ENCODE assay signal across 9 cellular contexts in the genomic region with DNA sequence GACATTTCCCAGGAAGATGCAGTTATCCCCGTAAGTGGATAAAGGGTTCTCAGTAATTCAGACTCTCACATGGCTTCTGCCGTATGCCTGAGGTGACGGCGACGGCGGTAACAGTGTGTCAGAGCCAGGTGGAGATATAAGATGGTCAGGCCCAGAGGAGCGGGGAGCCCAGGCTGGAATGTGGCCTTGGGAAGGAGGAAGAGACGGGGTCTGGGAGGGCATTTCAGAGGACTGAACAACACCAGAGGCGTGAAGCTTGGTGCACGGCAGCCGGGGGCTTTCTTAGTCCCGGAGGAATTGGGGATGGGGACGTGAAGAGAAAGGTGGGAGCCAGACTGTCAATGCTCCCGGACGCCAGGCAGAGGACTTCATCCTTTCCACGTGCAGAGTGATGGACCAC. TPM values are rescaled to one million over a fixed set of nuclear protein-coding genes. Genes with fewer than 3 reads are reported as not detected.
A peak's percentile ranks its signal among the peaks of the same experiment; 100 is the strongest.
DNase-seq lines count a peak whose midpoint lies in the region; ATAC-seq, FAIRE-seq and TF ChIP-seq lines count a peak whose summit lies in the region.
"Had no signal": no experiment of that assay in that cellular context is flagged by ENCODE, and none has a peak within 500 bp of the region (broad histone marks: within the 10 kb centered on the region; RNA-seq: fewer than 3 reads in every experiment).

No MANE protein-coding gene starts in this region.

- no peak for ATAC-seq in heart left ventricle
- ATAC-seq in Right ventricle myocardium superior (ENCODE audit: poor library complexity) = no peak
- ATAC-seq in K562 = no peak
- no peak for ATAC-seq in HG02885 (IDR thresholded peaks at IDR 0.05; ENCODE audit: poor library complexity, unreplicated experiment)
- no peak for ATAC-seq in HG02840 (IDR thresholded peaks at IDR 0.05; ENCODE audit: low FRiP score, unreplicated experiment)

- no peak for FAIRE-seq in K562 (lab: Jason Lieb, UNC)

- H2BK5ac ChIP-seq in mesendoderm (ENCODE audit: low read length) = no peak overlapping the region

- no peak overlapping the region for H2BK120ac ChIP-seq in mesendoderm (ENCODE audit: low read depth, low read length)

- no peak overlapping the region for H4K8ac ChIP-seq in mesendoderm (ENCODE audit: low read depth, low read length)

- H2AK5ac ChIP-seq in mesendoderm (ENCODE audit: low read length) = no peak overlapping the region

- H3K27ac ChIP-seq in heart left ventricle (peak overlapping the region in 8 of 12 donors; percentile 74 to 93 (median 84)), K562 (ENCODE audit: extremely low read depth, low read depth, low read length) (peak overlapping the region; percentile 79), mesendoderm (ENCODE audit: low read depth, low read length) (no peak overlapping the region), urinary bladder (ENCODE audit: low read depth) (no peak overlapping the region)

- POLR2A ChIA-PET in K562 (lab: Yijun Ruan, JAX) = interaction anchor here (0.6 to 1.7 kb wide), 5 partner anchors 20 to 198 kb away, joined by 3 to 7 read pairs (median 4); partner anchors contain the start of gene PEX10

- no peaks in the 10 kb centered on the region for H3K27me3 ChIP-seq in heart left ventricle
- no peaks in the 10 kb centered on the region for H3K27me3 ChIP-seq in K562 (ENCODE audit: control insufficient read depth in 2 of 2, insufficient read depth in 2 of 2, low read length in 2 of 2)
- H3K27me3 ChIP-seq in mesendoderm (ENCODE audit: insufficient read depth, low read length, poor library complexity) = no peaks in the 10 kb centered on the region

- H3K4ac ChIP-seq in mesendoderm (ENCODE audit: low read depth, low read length) = no peak overlapping the region

- no peak overlapping the region for H3K23ac ChIP-seq in mesendoderm (ENCODE audit: low read length)

- H4K5ac ChIP-seq in mesendoderm (ENCODE audit: low read length) = no peak overlapping the region

- no peak for TF ChIP-seq RAD21 in K562 (CRISPR knock-in tag; conservative IDR thresholded peaks at IDR 0.05 in 1 of 2, IDR thresholded peaks at IDR 0.05 in 1 of 2)

- H3K79me2 ChIP-seq in K562 (ENCODE audit: control insufficient read depth, insufficient read depth, low read length) = peaks cover 56% of the 10 kb centered on the region
- peaks cover 28% of the 10 kb centered on the region for H3K79me2 ChIP-seq in mesendoderm (ENCODE audit: control insufficient read depth, insufficient read depth, low read length)

- H4K20me1 ChIP-seq in K562 (replicated peaks; ENCODE audit: control insufficient read depth, insufficient read depth, low read length) = peaks cover 18% of the 10 kb centered on the region; the same call in 1 of the 2 replicates

- no TSS peak for BruUV-seq in K562 (replicated peaks; lab: Mats Ljungman, UMichigan)

- peaks cover 0 to 47% (median 30%) of the 10 kb centered on the region in 9 donors for H3K36me3 ChIP-seq in heart left ventricle
- peaks cover 58% of the 10 kb centered on the region for H3K36me3 ChIP-seq in K562 (ENCODE audit: control insufficient read depth, insufficient read depth, low read length)
- peaks cover 12% of the 10 kb centered on the region for H3K36me3 ChIP-seq in mesendoderm (ENCODE audit: control insufficient read depth, insufficient read depth, low read length)
- no peaks in the 10 kb centered on the region for H3K36me3 ChIP-seq in urinary bladder (ENCODE audit: insufficient read depth)

- H3K9ac ChIP-seq in K562 (ENCODE audit: insufficient read depth in 1 of 2, low read depth in 2 of 2, low read length in 2 of 2) (peak overlapping the region; percentile 78 to 94), mesendoderm (ENCODE audit: low read length) (peak overlapping the region; percentile 94)

- no peak for TF ChIP-seq EP300 in K562 (IDR thresholded peaks at IDR 0.05; ENCODE audit: low read length)

- DNase-seq in heart left ventricle = no peak
- no peak for DNase-seq in Right ventricle myocardium superior
- peak in 1 of 4 experiments; percentile 29 for DNase-seq in K562 (ENCODE audit: extremely low read depth in 1 of 4, low spot score in 3 of 4)
- no peak for DNase-seq in mesendoderm
- no peak for DNase-seq in posterior cingulate gyrus
- DNase-seq: stimulated activated CD4-positive, alpha-beta T cell treated with anti-CD3 and anti-CD28 coated beads, Interleukin-2, amount 100 ng/mL, for 48 hours had no signal

- H3K56ac ChIP-seq in mesendoderm (ENCODE audit: low read length) = peak overlapping the region; percentile 96

- H3K9me3 ChIP-seq in heart left ventricle (no peaks in the 10 kb centered on the region), K562 (replicated peaks; ENCODE audit: control insufficient read depth, insufficient read depth, low read depth, low read length) (no peaks in the 10 kb centered on the region)

- 34 to 36% (median 35%) methylated on average over 16 of the region's 16 CpGs for WGBS in heart left ventricle, 4 donors
- WGBS in K562 (ENCODE audit: insufficient coverage, low coverage, missing lambda C conversion rate) = 34% methylated on average over 16 of the region's 16 CpGs
- WGBS in mesendoderm (ENCODE audit: extremely low coverage, insufficient coverage, low lambda C conversion rate) = no CpG with 5 or more reads among the region's 16 CpGs
- 34% methylated on average over 16 of the region's 16 CpGs for WGBS in urinary bladder

- in situ Hi-C loops in K562 (cut with MboI) = no loop called here

- peaks cover 11% of the 10 kb centered on the region for H3K9me1 ChIP-seq in K562 (ENCODE audit: control insufficient read depth, insufficient read depth, low read length)

- no peak overlapping the region for H2AFZ ChIP-seq in K562 (ENCODE audit: low read depth, low read length)

- no peak overlapping the region for H3K18ac ChIP-seq in mesendoderm (ENCODE audit: low read length)

- CTCF ChIA-PET in K562 (lab: Yijun Ruan, JAX; ENCODE audit: low intra/inter-chr PET ratio) = no interaction called here

- H3K4me2 ChIP-seq in K562 (ENCODE audit: insufficient read depth, low read length) (peak overlapping the region; percentile 93), mesendoderm (ENCODE audit: low read length) (peak overlapping the region; percentile 59)

- no peak for TF ChIP-seq CTCF in heart left ventricle (IDR thresholded peaks at IDR 0.05)
- TF ChIP-seq CTCF in K562 (IDR thresholded peaks at IDR 0.05 in 2 of 3, conservative IDR thresholded peaks at IDR 0.05 in 1 of 3; ENCODE audit: insufficient read depth in 2 of 3, low read depth in 1 of 3, low read length in 3 of 3) = no peak

- TF ChIP-seq POLR2A in heart left ventricle (IDR thresholded peaks at IDR 0.05) = no peak
- no peak for TF ChIP-seq POLR2A in K562 (conservative IDR thresholded peaks at IDR 0.05)

- H3K4me1 ChIP-seq in heart left ventricle = peaks cover 5 to 48% (median 26%) of the 10 kb centered on the region in 12 donors
- H3K4me1 ChIP-seq in K562 (replicated peaks in 1 of 2; ENCODE audit: control insufficient read depth in 2 of 2, insufficient read depth in 2 of 2, low read length in 2 of 2) = peaks cover 22 to 49% of the 10 kb centered on the region in 2 experiments
- H3K4me1 ChIP-seq in mesendoderm (ENCODE audit: control insufficient read depth, low read depth, low read length) = no peaks in the 10 kb centered on the region
- H3K4me1 ChIP-seq in urinary bladder (ENCODE audit: insufficient read depth) = no peaks in the 10 kb centered on the region

- H3K79me1 ChIP-seq in mesendoderm (ENCODE audit: low read length) = peaks cover 38% of the 10 kb centered on the region

- H3K4me3 ChIP-seq in heart left ventricle = peak overlapping the region; percentile 66 to 99 (median 84)
- H3K4me3 ChIP-seq in K562 = peak overlapping the region; percentile 100
- H3K4me3 ChIP-seq in mesendoderm (ENCODE audit: low read length) = peak overlapping the region; percentile 90
- peak overlapping the region; percentile 98 for H3K4me3 ChIP-seq in urinary bladder (ENCODE audit: low read depth, low read length)

- intact Hi-C loops in heart left ventricle (cut with DNase I) = loop anchor here in 1 of 10 donors (5.0 kb wide), 1 partner anchor 260 kb away; no protein-coding TSS in a partner anchor
- intact Hi-C loops in Right ventricle myocardium superior (cut with DNase I) = no loop called here
- intact Hi-C loops in K562 (cut with micrococcal nuclease) = no loop called here
- intact Hi-C loops in posterior cingulate gyrus (cut with DNase I) = no loop called here

- H2BK15ac ChIP-seq in mesendoderm (replicated peaks; ENCODE audit: low read depth) = no peak overlapping the region

RNA-seq across cellular contexts. Expression of gene RER1, which starts 1.0 kb away (rescaled TPM):
- total RNA-seq in heart left ventricle = 100 to 1,000 TPM in 3 of 9 donors, 10 to 100 TPM in 6; 47.1 to 124 (median 78.3) TPM
- polyA plus RNA-seq in heart left ventricle = 10 to 100 TPM; 43.3 to 92.4 TPM
- total RNA-seq in Right ventricle myocardium superior = 81.8 TPM
- total RNA-seq in K562 (2011; cell fraction: chromatin; rRNA removed; ENCODE audit: low replicate concordance) = 270 and 338 TPM in 2 replicates
- 175 and 181 TPM in 2 replicates for total RNA-seq in K562 (2011; cell fraction: nucleolus; rRNA removed)
- total RNA-seq in K562 (2011; cell fraction: nucleoplasm; rRNA removed) = 289 and 345 TPM in 2 replicates
- total RNA-seq in K562 (2014; rRNA removed) = 63.1 and 109 TPM in 2 replicates
- total RNA-seq in K562 (2014; rRNA removed; fragmentation: Illumina TruSeq; extraction: Trizol) = 183 and 211 TPM in 2 replicates
- 146 and 153 TPM in 2 replicates for total RNA-seq in K562 (2015; rRNA removed; fragmentation: Illumina TruSeq; extraction: Trizol)
- 219 and 235 TPM in 2 replicates for total RNA-seq in K562 (2021)
- 316 and 354 TPM in 2 replicates for polyA plus RNA-seq in K562 (2011; rRNA removed)
- polyA plus RNA-seq in K562 (2011; cell fraction: cytosol; rRNA removed) = 218 and 437 TPM in 2 replicates
- 267 and 372 TPM in 2 replicates for polyA plus RNA-seq in K562 (2011; cell fraction: nucleus; rRNA removed)
- polyA plus RNA-seq in K562 (2012) = 133 and 293 TPM in 2 replicates
- 299 and 323 TPM in 2 replicates for polyA plus RNA-seq in K562 (2014; fragmentation: Illumina TruSeq; extraction: Trizol)
- 10 to 100 TPM; 19.6 to 34.5 TPM for polyA plus RNA-seq in K562 (2014; fragmentation: Nextera tagmentation; extraction: Ambion mirVana)
- polyA plus RNA-seq in K562 (2014; rRNA removed) = 216 and 249 TPM in 2 replicates
- 304 and 371 TPM in 2 replicates for polyA minus RNA-seq in K562 (2011; rRNA and poly(A)+ RNA removed)
- 79.7 and 109 TPM in 2 replicates for polyA minus RNA-seq in K562 (2011; cell fraction: cytosol; rRNA and poly(A)+ RNA removed)
- 23.0 and 33.4 TPM in 2 replicates for polyA minus RNA-seq in K562 (2011; cell fraction: nucleus; rRNA and poly(A)+ RNA removed)
- polyA plus RNA-seq in mesendoderm (2013, experiment 1 of 2) = 78.4 TPM
- 82.3 TPM for polyA plus RNA-seq in mesendoderm (2013, experiment 2 of 2)
- 48.1 TPM for total RNA-seq in urinary bladder
- 79.0 TPM for polyA plus RNA-seq in urinary bladder

RNA-seq across cellular contexts. Expression of gene MORN1, which starts 1.3 kb away (rescaled TPM):
- total RNA-seq in heart left ventricle = 1 to 10 TPM; 2.4 to 8.2 (median 3.8) TPM
- 1 to 10 TPM; 2.2 to 4.0 TPM for polyA plus RNA-seq in heart left ventricle
- total RNA-seq in Right ventricle myocardium superior = 5.0 TPM
- total RNA-seq in K562 (2011; cell fraction: chromatin; rRNA removed; ENCODE audit: low replicate concordance) = 24.9 and 49.4 TPM in 2 replicates
- total RNA-seq in K562 (2011; cell fraction: nucleolus; rRNA removed) = 26.6 and 36.7 TPM in 2 replicates
- 26.9 and 29.6 TPM in 2 replicates for total RNA-seq in K562 (2011; cell fraction: nucleoplasm; rRNA removed)
- total RNA-seq in K562 (2014; rRNA removed) = 6.1 and 9.3 TPM in 2 replicates
- 2.3 and 2.9 TPM in 2 replicates for total RNA-seq in K562 (2014; rRNA removed; fragmentation: Illumina TruSeq; extraction: Trizol)
- total RNA-seq in K562 (2015; rRNA removed; fragmentation: Illumina TruSeq; extraction: Trizol) = 4.7 and 5.5 TPM in 2 replicates
- 5.1 and 7.6 TPM in 2 replicates for total RNA-seq in K562 (2021)
- 3.9 and 4.4 TPM in 2 replicates for polyA plus RNA-seq in K562 (2011; rRNA removed)
- polyA plus RNA-seq in K562 (2011; cell fraction: cytosol; rRNA removed) = 4.3 and 4.7 TPM in 2 replicates
- polyA plus RNA-seq in K562 (2011; cell fraction: nucleus; rRNA removed) = 10.6 and 16.9 TPM in 2 replicates
- 3.6 and 6.3 TPM in 2 replicates for polyA plus RNA-seq in K562 (2012)
- polyA plus RNA-seq in K562 (2014; fragmentation: Illumina TruSeq; extraction: Trizol) = 1.8 and 2.7 TPM in 2 replicates
- polyA plus RNA-seq in K562 (2014; fragmentation: Nextera tagmentation; extraction: Ambion mirVana) = under 1 TPM; 0.24 to 0.35 TPM
- polyA plus RNA-seq in K562 (2014; rRNA removed) = 4.2 and 5.8 TPM in 2 replicates
- 5.5 and 9.6 TPM in 2 replicates for polyA minus RNA-seq in K562 (2011; rRNA and poly(A)+ RNA removed)
- 4.8 and 5.6 TPM in 2 replicates for polyA minus RNA-seq in K562 (2011; cell fraction: cytosol; rRNA and poly(A)+ RNA removed)
- 11.7 and 12.0 TPM in 2 replicates for polyA minus RNA-seq in K562 (2011; cell fraction: nucleus; rRNA and poly(A)+ RNA removed)
- polyA plus RNA-seq in mesendoderm (2013, experiment 1 of 2) = 2.1 TPM
- polyA plus RNA-seq in mesendoderm (2013, experiment 2 of 2) = 1.6 TPM
- 11.1 TPM for total RNA-seq in urinary bladder
- polyA plus RNA-seq in urinary bladder = 4.7 TPM

RNA-seq across cellular contexts. Expression of gene PEX10, which starts 19.7 kb away (rescaled TPM):
- total RNA-seq in heart left ventricle (10 to 100 TPM; 17.2 to 26.5 (median 18.9) TPM), Right ventricle myocardium superior (15.2 TPM), K562 (2014; rRNA removed) (24.5 and 26.2 TPM in 2 replicates), K562 (2014; rRNA removed; fragmentation: Illumina TruSeq; extraction: Trizol) (5.6 and 5.7 TPM in 2 replicates), K562 (2015; rRNA removed; fragmentation: Illumina TruSeq; extraction: Trizol) (8.4 and 9.3 TPM in 2 replicates), K562 (2021) (18.2 and 18.7 TPM in 2 replicates), urinary bladder (13.9 TPM)
- polyA plus RNA-seq in heart left ventricle (10 to 100 TPM; 14.7 to 18.6 TPM), K562 (2011; rRNA removed) (8.7 and 9.4 TPM in 2 replicates), K562 (2014; fragmentation: Illumina TruSeq; extraction: Trizol) (6.4 and 10.6 TPM in 2 replicates), K562 (2014; fragmentation: Nextera tagmentation; extraction: Ambion mirVana) (under 1 TPM; 0.03 to 0.11 TPM), K562 (2014; rRNA removed) (18.8 and 22.5 TPM in 2 replicates), urinary bladder (22.9 TPM)
- 13.3 and 27.8 TPM in 2 replicates for total RNA-seq in K562 (2011; cell fraction: chromatin; rRNA removed; ENCODE audit: low replicate concordance)
- total RNA-seq in K562 (2011; cell fraction: nucleolus; rRNA removed) = 23.4 and 30.4 TPM in 2 replicates
- 18.3 and 19.9 TPM in 2 replicates for total RNA-seq in K562 (2011; cell fraction: nucleoplasm; rRNA removed)
- polyA plus RNA-seq in K562 (2011; cell fraction: cytosol; rRNA removed) = 9.6 and 19.3 TPM in 2 replicates
- polyA plus RNA-seq in K562 (2011; cell fraction: nucleus; rRNA removed) = 18.8 and 28.5 TPM in 2 replicates
- 9.3 and 13.4 TPM in 2 replicates for polyA plus RNA-seq in K562 (2012)
- polyA minus RNA-seq in K562 (2011; rRNA and poly(A)+ RNA removed) = 3.5 and 3.9 TPM in 2 replicates
- polyA minus RNA-seq in K562 (2011; cell fraction: cytosol; rRNA and poly(A)+ RNA removed) = 5.4 and 14.7 TPM in 2 replicates
- polyA minus RNA-seq in K562 (2011; cell fraction: nucleus; rRNA and poly(A)+ RNA removed) = 11.1 and 14.0 TPM in 2 replicates
- polyA plus RNA-seq in mesendoderm (2013, experiment 1 of 2) = 17.5 TPM
- polyA plus RNA-seq in mesendoderm (2013, experiment 2 of 2) = 18.3 TPM

Comparison
In these comparisons a context has a peak if more than half of its experiments do, and no peak if none do; other contexts are left out.
1. H3K27ac ChIP-seq: peak in heart left ventricle (8 of 12) and K562 (single experiment); none in mesendoderm (single experiment) and urinary bladder (single experiment).
2. Peak in every context shown above with its lines, with median percentiles within 50 percentile points of each other: H3K4me3 ChIP-seq.